ENCODE assay signal across 12 cellular contexts in the genomic region with DNA sequence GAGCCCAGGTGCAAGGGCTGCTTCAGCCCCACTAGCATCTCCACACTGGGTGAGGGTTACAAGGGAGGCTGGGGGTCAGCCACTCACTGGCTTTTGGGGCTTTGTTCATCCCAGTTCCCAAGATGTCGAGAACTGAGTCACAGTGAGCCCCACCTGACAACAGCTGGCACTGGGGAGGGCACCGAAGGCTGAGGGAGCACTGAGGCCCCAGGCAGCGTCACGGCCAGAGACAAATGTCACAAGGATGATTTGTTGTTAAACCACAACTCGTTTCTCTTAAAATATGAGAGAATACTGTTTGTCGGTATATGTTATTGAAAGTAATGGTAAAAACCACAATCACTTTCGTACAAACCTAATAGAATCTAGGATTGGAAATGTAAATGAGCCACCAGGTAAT.
DNase-seq lines count a peak whose midpoint lies in the region; ATAC-seq, FAIRE-seq and TF ChIP-seq lines count a peak whose summit lies in the region.
"Had no signal": no experiment of that assay in that cellular context is flagged by ENCODE, and none has a peak within 500 bp of the region (broad histone marks: within the 10 kb centered on the region; RNA-seq: fewer than 3 reads in every experiment).

No MANE protein-coding gene starts in this region.

- intact Hi-C loops in CD4-positive, alpha-beta memory T cell (cut with micrococcal nuclease): loop anchor here (2.0 kb wide), 1 partner anchor 13 kb away; no protein-coding TSS in a partner anchor
- intact Hi-C loops in esophagus squamous epithelium (cut with DNase I): no loop called here

- H3K4me1 ChIP-seq in CD4-positive, alpha-beta memory T cell (ENCODE audit: insufficient read depth, low read length): peaks cover 100% of the 10 kb centered on the region
- H3K4me1 ChIP-seq in esophagus squamous epithelium: peaks cover 0 to 31% (median 5%) of the 10 kb centered on the region in 3 donors

- peak in 4 of 5 donors; percentile 31 to 65 (median 34) for DNase-seq in CD4-positive, alpha-beta memory T cell
- no peak for DNase-seq in activated naive CD8-positive, alpha-beta T cell treated with anti-CD3 and anti-CD28 coated beads for 36 hours
- DNase-seq in CD1c-positive myeloid dendritic cell (ENCODE audit: extremely low spot score) (no peak), chondrocyte (ENCODE audit: low spot score) (no peak), esophagus squamous epithelium (lab: John Stamatoyannopoulos, UW) (no peak), RCC 7860 (ENCODE audit: low spot score) (no peak)
- DNase-seq: mucosa of descending colon had no signal

- H3K36me3 Mint-ChIP-seq in CD4-positive, alpha-beta memory T cell: peaks cover 15 to 72% of the 10 kb centered on the region in 2 donors
- H3K36me3 Mint-ChIP-seq in activated naive CD8-positive, alpha-beta T cell treated with anti-CD3 and anti-CD28 coated beads for 36 hours: peaks cover 66% of the 10 kb centered on the region
- no peaks in the 10 kb centered on the region for H3K36me3 Mint-ChIP-seq in chondrocyte (ENCODE audit: low read depth)
- H3K36me3 Mint-ChIP-seq: WTC11 had no signal

- POLR2A ChIA-PET in CD4-positive, alpha-beta memory T cell (lab: Charles Lee; ENCODE audit: partially characterized antibody): interaction anchor here (1.9 to 6.3 kb wide), 4 partner anchors 12 to 71 kb away, joined by 5 to 51 read pairs (median 40); no protein-coding TSS in a partner anchor

- TF ChIP-seq POLR2A in esophagus squamous epithelium (IDR thresholded peaks at IDR 0.05): no peak

- CTCF ChIA-PET in CD4-positive, alpha-beta memory T cell (lab: Charles Lee; ENCODE audit: partially characterized antibody): interaction anchor here (1.1 to 2.1 kb wide), 4 partner anchors 15 to 125 kb away, joined by 3 to 4 read pairs (median 4); no protein-coding TSS in a partner anchor

- H3K4me1 Mint-ChIP-seq in CD4-positive, alpha-beta memory T cell: peaks cover 59 to 85% (median 66%) of the 10 kb centered on the region in 4 donors
- H3K4me1 Mint-ChIP-seq in activated naive CD8-positive, alpha-beta T cell treated with anti-CD3 and anti-CD28 coated beads for 36 hours: peaks cover 95% of the 10 kb centered on the region
- H3K4me1 Mint-ChIP-seq in chondrocyte (ENCODE audit: low read depth): peaks cover 5% of the 10 kb centered on the region

- H3K27me3 Mint-ChIP-seq in CD4-positive, alpha-beta memory T cell: no peaks in the 10 kb centered on the region
- no peaks in the 10 kb centered on the region for H3K27me3 Mint-ChIP-seq in activated naive CD8-positive, alpha-beta T cell treated with anti-CD3 and anti-CD28 coated beads for 36 hours
- no peaks in the 10 kb centered on the region for H3K27me3 Mint-ChIP-seq in chondrocyte (ENCODE audit: low read depth)

- peaks cover 5% of the 10 kb centered on the region for H3K36me3 ChIP-seq in CD4-positive, alpha-beta memory T cell (ENCODE audit: insufficient read depth, low read length)
- peaks cover 0 to 10% (median 0%) of the 10 kb centered on the region in 3 donors for H3K36me3 ChIP-seq in esophagus squamous epithelium

- H3K27ac ChIP-seq in CD4-positive, alpha-beta memory T cell (ENCODE audit: low read depth, low read length): peak overlapping the region; percentile 57
- H3K27ac ChIP-seq in esophagus squamous epithelium: no peak overlapping the region
- H3K27ac ChIP-seq: gastroesophageal sphincter, skin epidermis had no signal

- TF ChIP-seq CTCF in chondrocyte (IDR thresholded peaks at IDR 0.05) (no peak), esophagus squamous epithelium (IDR thresholded peaks at IDR 0.05) (no peak)

- 74 to 84% methylated on average over 7 of the region's 7 CpGs for WGBS in esophagus squamous epithelium, 2 donors

- FAIRE-seq in RCC 7860 (lab: Jason Lieb, UNC): no peak

- H3K27ac Mint-ChIP-seq in CD4-positive, alpha-beta memory T cell: peak overlapping the region; percentile 76 to 92 (median 90)
- peak overlapping the region; percentile 91 for H3K27ac Mint-ChIP-seq in activated naive CD8-positive, alpha-beta T cell treated with anti-CD3 and anti-CD28 coated beads for 36 hours
- H3K27ac Mint-ChIP-seq in chondrocyte (ENCODE audit: unreplicated experiment): no peak overlapping the region
- H3K27ac Mint-ChIP-seq: WTC11 had no signal

- no peaks in the 10 kb centered on the region for H3K9me3 ChIP-seq in CD4-positive, alpha-beta memory T cell (ENCODE audit: control insufficient read depth in 1 of 2, low read length in 2 of 2)
- H3K9me3 ChIP-seq in esophagus squamous epithelium: no peaks in the 10 kb centered on the region
- H3K9me3 ChIP-seq: mucosa of descending colon had no signal

- ATAC-seq in GM19397 (IDR thresholded peaks at IDR 0.05; ENCODE audit: unreplicated experiment): peak; percentile 35
- ATAC-seq in HG03460 (IDR thresholded peaks at IDR 0.05; ENCODE audit: unreplicated experiment): peak; percentile 35
- ATAC-seq: gastroesophageal sphincter, mucosa of descending colon, WTC11 had no signal

- H3K4me3 ChIP-seq in CD4-positive, alpha-beta memory T cell (ENCODE audit: low read length in 2 of 2): no peak overlapping the region
- no peak overlapping the region for H3K4me3 ChIP-seq in esophagus squamous epithelium
- H3K4me3 ChIP-seq: gastroesophageal sphincter, mucosa of descending colon, skin epidermis had no signal

- H3K4me3 Mint-ChIP-seq in CD4-positive, alpha-beta memory T cell: peak overlapping the region; percentile 45 to 72 (median 62)
- peak overlapping the region; percentile 7 for H3K4me3 Mint-ChIP-seq in activated naive CD8-positive, alpha-beta T cell treated with anti-CD3 and anti-CD28 coated beads for 36 hours
- H3K4me3 Mint-ChIP-seq in chondrocyte (ENCODE audit: unreplicated experiment): no peak overlapping the region
- H3K4me3 Mint-ChIP-seq: WTC11 had no signal

- no peaks in the 10 kb centered on the region for H3K27me3 ChIP-seq in CD4-positive, alpha-beta memory T cell (ENCODE audit: insufficient read depth, low read length)
- no peaks in the 10 kb centered on the region for H3K27me3 ChIP-seq in esophagus squamous epithelium
- H3K27me3 ChIP-seq: gastroesophageal sphincter had no signal

- H3K9me3 Mint-ChIP-seq in CD4-positive, alpha-beta memory T cell: no peaks in the 10 kb centered on the region
- H3K9me3 Mint-ChIP-seq in activated naive CD8-positive, alpha-beta T cell treated with anti-CD3 and anti-CD28 coated beads for 36 hours: no peaks in the 10 kb centered on the region
- H3K9me3 Mint-ChIP-seq in chondrocyte (ENCODE audit: low read depth): no peaks in the 10 kb centered on the region
- H3K9me3 Mint-ChIP-seq: WTC11 had no signal

Comparison
In these comparisons a context has a peak if more than half of its experiments do, and no peak if none do; other contexts are left out.
1. DNase-seq: peak in CD4-positive, alpha-beta memory T cell (4 of 5); none in activated naive CD8-positive, alpha-beta T cell treated with anti-CD3 and anti-CD28 coated beads for 36 hours (single experiment), CD1c-positive myeloid dendritic cell (single experiment), chondrocyte (single experiment), esophagus squamous epithelium (single experiment) and RCC 7860 (single experiment).